18 cellular contexts compared by ENCODE assay signal in genomic region chr1:81550753-81551152, GRCh38.
A peak's percentile ranks its signal among the peaks of the same experiment; 100 is the strongest.
DNase-seq lines count a peak whose midpoint lies in the region; TF ChIP-seq lines count a peak whose summit lies in the region.
"Had no signal": no experiment of that assay in that cellular context is flagged by ENCODE, and none has a peak within 500 bp of the region (broad histone marks: within the 10 kb centered on the region; RNA-seq: fewer than 3 reads in every experiment).

No MANE protein-coding gene starts in this region.

- no peak overlapping the region for H2BK5ac ChIP-seq in H9 (ENCODE audit: insufficient read length, low read length)

- no peak overlapping the region for H4K8ac ChIP-seq in H9 (replicated peaks; ENCODE audit: insufficient read length, low read depth, low read length)

- H3K9me3 ChIP-seq in H9 (ENCODE audit: control insufficient read depth, low read depth, low read length) (no peaks in the 10 kb centered on the region), esophagus (ENCODE audit: control insufficient read depth in 2 of 2, insufficient read depth in 1 of 2, low read depth in 1 of 2, low read length in 1 of 2) (no peaks in the 10 kb centered on the region), osteoblast (ENCODE audit: low read depth, low read length) (no peaks in the 10 kb centered on the region)
- H3K9me3 ChIP-seq: BLaER1 treated with 17β-estradiol and CSF1 and Interleukin-3, amounts not matched to agents 10 nM and 100 nM; SK-N-SH; testis had no signal

- H3K4me2 ChIP-seq in H9 (ENCODE audit: insufficient read depth, insufficient read length, low read length) (no peak overlapping the region), osteoblast (ENCODE audit: insufficient read depth, low read length) (no peak overlapping the region)
- H3K4me2 ChIP-seq: BLaER1 treated with 17β-estradiol and CSF1 and Interleukin-3, amounts not matched to agents 10 nM and 100 nM; SK-N-SH had no signal

- H2BK20ac ChIP-seq in H9 (ENCODE audit: low read depth, low read length, poor library complexity, severe bottlenecking): no peak overlapping the region

- no peaks in the 10 kb centered on the region for H3K36me3 Mint-ChIP-seq in H9 (ENCODE audit: insufficient read depth in 1 of 3, low read depth in 3 of 3)
- H3K36me3 Mint-ChIP-seq: immature natural killer cell had no signal

- no peak overlapping the region for H3K18ac ChIP-seq in H9 (ENCODE audit: insufficient read length, low read depth, low read length)

- DNase-seq in H9 (no peak), LoVo (ENCODE audit: low spot score) (peak; percentile 23), osteoblast (ENCODE audit: insufficient read length, low spot score, missing footprints) (no peak), NK-92 (lab: John Stamatoyannopoulos, UW; ENCODE audit: unreplicated experiment) (no peak), NCI-H524 treated with DMSO at 0.1 percent for 48 hours (lab: John Stamatoyannopoulos, UW) (no peak), NCI-H1436 treated with DMSO at 0.1 percent for 48 hours (lab: John Stamatoyannopoulos, UW) (no peak)
- DNase-seq: activated CD4-positive, alpha-beta T cell treated with anti-CD3 and anti-CD28 coated beads for 36 hours; activated CD8-positive, alpha-beta memory T cell treated with anti-CD3 and anti-CD28 coated beads, Interleukin-2, amount 50 U/mL, for 48 hours; immature natural killer cell; NCI-H1105 treated with DMSO at 0.1 percent for 48 hours; SK-N-SH; stimulated activated CD4-positive, alpha-beta T cell treated with anti-CD3 and anti-CD28 coated beads, Interleukin-4, amount 100 ng/mL, for 24 hours; stimulated activated CD8-positive, alpha-beta memory T cell treated with anti-CD3 and anti-CD28 coated beads, Interleukin-4, amount 100 ng/mL, for 48 hours; T1000; testis had no signal

- no peak overlapping the region for H4K91ac ChIP-seq in H9 (ENCODE audit: insufficient read length, low read depth, low read length)

- peak overlapping the region; percentile 38 to 79 (median 68); a peak in 2 of 7 replicates for H3K27ac Mint-ChIP-seq in H9
- H3K27ac Mint-ChIP-seq: activated CD4-positive, alpha-beta T cell treated with anti-CD3 and anti-CD28 coated beads for 36 hours; immature natural killer cell had no signal

- no peak overlapping the region for H2AK5ac ChIP-seq in H9 (ENCODE audit: insufficient read length, low read length)

- no peak overlapping the region for H2BK120ac ChIP-seq in H9 (ENCODE audit: low read depth, low read length, poor library complexity, severe bottlenecking)

- no peaks in the 10 kb centered on the region for H3K23me2 ChIP-seq in H9 (ENCODE audit: insufficient read length, low read depth, low read length, poor library complexity, severe bottlenecking)

- no peak overlapping the region for H2BK15ac ChIP-seq in H9 (ENCODE audit: low read depth, low read length)

- H3K4me3 Mint-ChIP-seq in H9: no peak overlapping the region
- H3K4me3 Mint-ChIP-seq: activated CD4-positive, alpha-beta T cell treated with anti-CD3 and anti-CD28 coated beads for 36 hours; immature natural killer cell had no signal

- H4K5ac ChIP-seq in H9 (ENCODE audit: insufficient read length, low read depth, low read length): no peak overlapping the region

- H3K79me2 ChIP-seq in H9 (ENCODE audit: insufficient read depth, low read length): no peaks in the 10 kb centered on the region
- no peaks in the 10 kb centered on the region for H3K79me2 ChIP-seq in osteoblast (ENCODE audit: insufficient read depth, low read length)

- peaks cover 76 to 82% of the 10 kb centered on the region in 2 experiments for H3K4me1 Mint-ChIP-seq in H9
- H3K4me1 Mint-ChIP-seq: immature natural killer cell had no signal

- no peak overlapping the region for H3K4me3 ChIP-seq in esophagus (ENCODE audit: low read depth in 1 of 2, low read length in 2 of 2)
- no peak overlapping the region for H3K4me3 ChIP-seq in osteoblast (ENCODE audit: insufficient read depth, low read length)
- H3K4me3 ChIP-seq: BLaER1 treated with 17β-estradiol and CSF1 and Interleukin-3, amounts not matched to agents 10 nM and 100 nM; K562; testis had no signal

- H3K79me1 ChIP-seq in H9 (ENCODE audit: insufficient read depth, low read depth, low read length, poor library complexity, severe bottlenecking): no peaks in the 10 kb centered on the region

- H3K36me3 ChIP-seq in esophagus (ENCODE audit: control insufficient read depth in 2 of 2, insufficient read depth in 2 of 2, low read length in 1 of 2): no peaks in the 10 kb centered on the region
- H3K36me3 ChIP-seq in osteoblast (ENCODE audit: insufficient read depth, low read length): no peaks in the 10 kb centered on the region
- H3K36me3 ChIP-seq: BLaER1 treated with 17β-estradiol and CSF1 and Interleukin-3, amounts not matched to agents 10 nM and 100 nM had no signal

- no peak overlapping the region for H3K14ac ChIP-seq in H9 (ENCODE audit: insufficient read depth, low read length)

- no peaks in the 10 kb centered on the region for H3K9me3 Mint-ChIP-seq in H9

- no peaks in the 10 kb centered on the region for H3K27me3 Mint-ChIP-seq in H9 (ENCODE audit: low read depth)
- H3K27me3 Mint-ChIP-seq: activated CD4-positive, alpha-beta T cell treated with anti-CD3 and anti-CD28 coated beads for 36 hours had no signal

- H3K4ac ChIP-seq in H9 (ENCODE audit: low read depth, low read length): no peak overlapping the region

- H3K27ac ChIP-seq in H9 (ENCODE audit: insufficient read length, low read depth, low read length): no peak overlapping the region
- peak overlapping the region; percentile 49 to 59 for H3K27ac ChIP-seq in esophagus (ENCODE audit: low read depth in 2 of 2, low read length in 1 of 2)
- H3K27ac ChIP-seq in osteoblast (ENCODE audit: low read depth, low read length): no peak overlapping the region
- H3K27ac ChIP-seq: BLaER1 treated with 17β-estradiol and CSF1 and Interleukin-3, amounts not matched to agents 10 nM and 100 nM; testis had no signal

- H2AFZ ChIP-seq in H9 (ENCODE audit: low read length): no peak overlapping the region
- H2AFZ ChIP-seq in osteoblast (ENCODE audit: low read length): peak overlapping the region; percentile 32

- H3K4me1 ChIP-seq in H9 (ENCODE audit: insufficient read depth, low read length) (peaks cover 17% of the 10 kb centered on the region), esophagus (ENCODE audit: control insufficient read depth in 2 of 2, insufficient read depth in 2 of 2, low read length in 1 of 2) (no peaks in the 10 kb centered on the region), osteoblast (ENCODE audit: insufficient read depth, low read length) (no peaks in the 10 kb centered on the region)
- H3K4me1 ChIP-seq: testis had no signal

- H2BK12ac ChIP-seq in H9 (ENCODE audit: insufficient read length, low read depth, low read length): no peak overlapping the region

- no peak overlapping the region for H3T11ph ChIP-seq in H9 (ENCODE audit: low read length)

- H3K56ac ChIP-seq in H9 (ENCODE audit: insufficient read length, low read depth, low read length): no peak overlapping the region

- H4K20me1 ChIP-seq in H9 (ENCODE audit: control insufficient read depth, insufficient read depth, insufficient read length): no peaks in the 10 kb centered on the region
- no peaks in the 10 kb centered on the region for H4K20me1 ChIP-seq in osteoblast (ENCODE audit: insufficient read depth, low read length)
- H4K20me1 ChIP-seq: BLaER1 treated with 17β-estradiol and CSF1 and Interleukin-3, amounts not matched to agents 10 nM and 100 nM had no signal

- no peaks in the 10 kb centered on the region for H3K27me3 ChIP-seq in H9 (ENCODE audit: insufficient read depth, low read length)
- H3K27me3 ChIP-seq in esophagus (ENCODE audit: control insufficient read depth in 1 of 2, insufficient read depth in 2 of 2, low read length in 2 of 2): no peaks in the 10 kb centered on the region
- H3K27me3 ChIP-seq in osteoblast (ENCODE audit: insufficient read depth, low read length): no peaks in the 10 kb centered on the region
- H3K27me3 ChIP-seq: BLaER1 treated with 17β-estradiol and CSF1 and Interleukin-3, amounts not matched to agents 10 nM and 100 nM; testis had no signal

- no CpG with 5 or more reads among the region's 1 CpG for WGBS in H9 (ENCODE audit: extremely low coverage, insufficient read length, low lambda C conversion rate)
- WGBS in esophagus, 2 donors: 41 to 64% methylated on average over 1 of the region's 1 CpG

- no peak for TF ChIP-seq CTCF in H9 (conservative IDR thresholded peaks at IDR 0.05)
- TF ChIP-seq CTCF in osteoblast (IDR thresholded peaks at IDR 0.05; ENCODE audit: extremely low read depth, low read depth, low read length): no peak

- H3K23ac ChIP-seq in H9 (ENCODE audit: insufficient read length, low read depth, low read length): no peak overlapping the region

- H3K9ac ChIP-seq in H9 (ENCODE audit: extremely low read depth, insufficient read length, low read length): no peak overlapping the region
- H3K9ac ChIP-seq: BLaER1 treated with 17β-estradiol and CSF1 and Interleukin-3, amounts not matched to agents 10 nM and 100 nM; SK-N-SH had no signal

Comparison
In these comparisons a context has a peak if more than half of its experiments do, and no peak if none do; other contexts are left out.
1. H3K27ac ChIP-seq: peak in esophagus (2 of 2); none in H9 (single experiment) and osteoblast (single experiment).